In the genomic region with DNA sequence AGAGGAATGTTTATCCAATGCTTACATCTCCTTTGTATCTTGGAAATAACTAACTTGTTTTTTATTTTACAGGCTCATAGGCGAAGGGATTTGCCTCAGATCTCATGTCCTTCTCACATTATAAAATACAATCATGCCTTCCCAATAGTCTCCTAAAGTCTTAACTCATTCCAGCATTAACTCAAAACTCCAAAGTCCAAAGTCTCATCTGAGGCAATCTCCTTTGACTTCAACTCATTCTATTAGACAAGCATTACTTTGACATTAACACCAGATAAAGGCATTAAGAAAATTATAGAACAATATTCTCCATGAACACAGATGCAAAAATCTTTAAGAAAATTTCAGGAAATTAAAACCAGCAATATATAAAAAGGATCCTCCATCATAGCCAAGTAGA, we compare ENCODE assay signal across 23 cellular contexts.
DNase-seq lines count a peak whose midpoint lies in the region; ATAC-seq, FAIRE-seq and TF ChIP-seq lines count a peak whose summit lies in the region.
"Had no signal": no experiment of that assay in that cellular context is flagged by ENCODE, and none has a peak within 500 bp of the region (broad histone marks: within the 10 kb centered on the region; RNA-seq: fewer than 3 reads in every experiment).

No MANE protein-coding gene starts in this region.

- peak; percentile 45 for FAIRE-seq in pancreas (lab: Jason Lieb, UNC)
- FAIRE-seq: A549, GM12891, H1 had no signal

- ATAC-seq in left lobe of liver (peak; percentile 53), pancreas (no peak), T-cell (replicated peaks in 1 of 4) (no peak)
- ATAC-seq: A549 had no signal

- H3K4me3 ChIP-seq in pancreas: no peak overlapping the region
- H3K4me3 ChIP-seq: A549; BLaER1 treated with 17β-estradiol and CSF1 and Interleukin-3, amounts not matched to agents 10 nM and 100 nM; GM23248 had no signal

- peaks cover 3% of the 10 kb centered on the region for H3K27me3 Mint-ChIP-seq in endothelial cell (ENCODE audit: unreplicated experiment)
- H3K27me3 Mint-ChIP-seq in activated CD4-positive, alpha-beta memory T cell treated with anti-CD3 and anti-CD28 coated beads for 36 hours: peaks cover 18% of the 10 kb centered on the region
- H3K27me3 Mint-ChIP-seq in T-cell: peaks cover 6 to 22% of the 10 kb centered on the region in 2 donors

- peak overlapping the region; percentile 43 for H3K4me3 Mint-ChIP-seq in endothelial cell (ENCODE audit: unreplicated experiment)
- H3K4me3 Mint-ChIP-seq in activated CD4-positive, alpha-beta memory T cell treated with anti-CD3 and anti-CD28 coated beads for 36 hours: no peak overlapping the region
- no peak overlapping the region for H3K4me3 Mint-ChIP-seq in T-cell
- H3K4me3 Mint-ChIP-seq: CD14-positive monocyte; CD4-positive, alpha-beta T cell; CD8-positive, alpha-beta memory T cell had no signal

- DNase-seq in endothelial cell (ENCODE audit: low spot score) (no peak), left lobe of liver (ENCODE audit: low spot score) (no peak), pancreas (no peak), HT-29 (ENCODE audit: low spot score) (no peak), T-cell (no peak)
- no peak for DNase-seq in activated CD4-positive, alpha-beta memory T cell treated with anti-CD3 and anti-CD28 coated beads for 36 hours
- DNase-seq: 8988T; ACHN; AML-193; BE2C; CD4-positive, alpha-beta T cell; CD8-positive, alpha-beta memory T cell; DMS53; DMS79 treated with DMSO at 0.1 percent for 48 hours; GF-D8; GM23248; H7; HCEC 1CT had no signal

- no peaks in the 10 kb centered on the region for H3K27me3 ChIP-seq in pancreas
- H3K27me3 ChIP-seq: BE2C; BLaER1 treated with 17β-estradiol and CSF1 and Interleukin-3, amounts not matched to agents 10 nM and 100 nM had no signal

- H3K27ac Mint-ChIP-seq in endothelial cell (ENCODE audit: unreplicated experiment) (no peak overlapping the region), T-cell (no peak overlapping the region)
- no peak overlapping the region for H3K27ac Mint-ChIP-seq in activated CD4-positive, alpha-beta memory T cell treated with anti-CD3 and anti-CD28 coated beads for 36 hours
- H3K27ac Mint-ChIP-seq: CD14-positive monocyte; CD4-positive, alpha-beta T cell; CD8-positive, alpha-beta memory T cell had no signal

- H3K9me3 ChIP-seq in pancreas: no peaks in the 10 kb centered on the region
- H3K9me3 ChIP-seq: A549, BE2C had no signal

- WGBS in pancreas, 2 donors: 96 to 98% methylated on average over 1 of the region's 1 CpG

- no peaks in the 10 kb centered on the region for H3K36me3 ChIP-seq in pancreas
- H3K36me3 ChIP-seq: BE2C; BLaER1 treated with 17β-estradiol and CSF1 and Interleukin-3, amounts not matched to agents 10 nM and 100 nM had no signal

- CTCF ChIA-PET in activated CD4-positive, alpha-beta memory T cell treated with anti-CD3 and anti-CD28 coated beads for 36 hours (lab: Charles Lee): no interaction called here
- CTCF ChIA-PET in T-cell (lab: Charles Lee): no interaction called here

- no peak for TF ChIP-seq CTCF in endothelial cell (IDR thresholded peaks at IDR 0.05; ENCODE audit: unreplicated experiment)
- no peak for TF ChIP-seq CTCF in pancreas (IDR thresholded peaks at IDR 0.05)

- H3K27ac ChIP-seq in pancreas: no peak overlapping the region
- H3K27ac ChIP-seq: A549; BLaER1 treated with 17β-estradiol and CSF1 and Interleukin-3, amounts not matched to agents 10 nM and 100 nM; GM23248 had no signal

- H3K9me3 Mint-ChIP-seq in endothelial cell (ENCODE audit: unreplicated experiment) (no peaks in the 10 kb centered on the region), T-cell (peaks cover 14 to 25% (median 15%) of the 10 kb centered on the region in 3 donors)
- peaks cover 14% of the 10 kb centered on the region for H3K9me3 Mint-ChIP-seq in activated CD4-positive, alpha-beta memory T cell treated with anti-CD3 and anti-CD28 coated beads for 36 hours

- H3K4me1 ChIP-seq in pancreas: no peaks in the 10 kb centered on the region
- H3K4me1 ChIP-seq: A549; BE2C; BLaER1 treated with 17β-estradiol and CSF1 and Interleukin-3, amounts not matched to agents 10 nM and 100 nM had no signal

- no peaks in the 10 kb centered on the region for H3K4me1 Mint-ChIP-seq in endothelial cell (ENCODE audit: unreplicated experiment)
- H3K4me1 Mint-ChIP-seq in activated CD4-positive, alpha-beta memory T cell treated with anti-CD3 and anti-CD28 coated beads for 36 hours (ENCODE audit: low read depth): no peaks in the 10 kb centered on the region
- no peaks in the 10 kb centered on the region for H3K4me1 Mint-ChIP-seq in T-cell
- H3K4me1 Mint-ChIP-seq: CD14-positive monocyte; CD8-positive, alpha-beta memory T cell had no signal

- intact Hi-C loops in pancreas (cut with DNase I): no loop called here
- intact Hi-C loops in activated CD4-positive, alpha-beta memory T cell treated with anti-CD3 and anti-CD28 coated beads for 36 hours (cut with micrococcal nuclease): no loop called here

- POLR2A ChIA-PET in activated CD4-positive, alpha-beta memory T cell treated with anti-CD3 and anti-CD28 coated beads for 36 hours (lab: Charles Lee): no interaction called here
- POLR2A ChIA-PET in T-cell (lab: Charles Lee): no interaction called here

- H3K36me3 Mint-ChIP-seq in endothelial cell (ENCODE audit: low read depth, unreplicated experiment) (peaks cover 20% of the 10 kb centered on the region), T-cell (no peaks in the 10 kb centered on the region)
- H3K36me3 Mint-ChIP-seq in activated CD4-positive, alpha-beta memory T cell treated with anti-CD3 and anti-CD28 coated beads for 36 hours: peaks cover under 1% of the 10 kb centered on the region
